In genomic region chr11:45449036-45449601, GRCh38 we compare ENCODE assay signal across 25 cellular contexts.
"Had no signal": no experiment of that assay in that cellular context is flagged by ENCODE, and none has a peak within 500 bp of the region (broad histone marks: within the 10 kb centered on the region; RNA-seq: fewer than 3 reads in every experiment).

No MANE protein-coding gene starts in this region.

- H3K27me3 Mint-ChIP-seq: activated naive CD8-positive, alpha-beta T cell; stimulated activated naive CD8-positive, alpha-beta T cell treated with anti-CD3 and anti-CD28 coated beads, Interleukin-15, amount 100 ng/mL, for 72 hours had no signal

- H3K27ac ChIP-seq: adrenal gland, coronary artery, esophagus squamous epithelium, heart left ventricle, lower lobe of right lung, pancreas, thoracic aorta, upper lobe of left lung had no signal

- H3K4me1 Mint-ChIP-seq: activated B cell treated with CpG ODN at 0.5 μM for 24 hours; activated CD4-positive, alpha-beta T cell treated with anti-CD3 and anti-CD28 coated beads for 36 hours; endodermal cell; naive thymus-derived CD4-positive, alpha-beta T cell; stimulated activated naive CD8-positive, alpha-beta T cell treated with anti-CD3 and anti-CD28 coated beads, Interleukin-15, amount 100 ng/mL, for 72 hours had no signal

- H3K27ac Mint-ChIP-seq: activated B cell treated with CpG ODN at 0.5 μM for 24 hours; activated CD4-positive, alpha-beta T cell treated with anti-CD3 and anti-CD28 coated beads for 36 hours; activated naive CD8-positive, alpha-beta T cell; activated T-helper 2 cell treated with anti-CD3 and anti-CD28 coated beads, Interferon-gamma antibody, Interleukin-2, Interleukin-4, amounts not matched to agents 10 μg/mL and 5 μg/mL and 100 μg/mL, durations not matched to agents 14 hours and 24 hours and 36 hours; endodermal cell; naive thymus-derived CD4-positive, alpha-beta T cell; stimulated activated naive CD8-positive, alpha-beta T cell treated with anti-CD3 and anti-CD28 coated beads, Interleukin-15, amount 100 ng/mL, for 72 hours had no signal

- H3K27me3 ChIP-seq: adrenal gland, pancreas, upper lobe of left lung had no signal

- DNase-seq: activated B cell treated with CpG ODN at 0.5 μM for 24 hours; activated CD4-positive, alpha-beta T cell treated with anti-CD3 and anti-CD28 coated beads for 36 hours; activated CD4-positive, alpha-beta T cell treated with anti-CD3 and anti-CD28 coated beads, Interleukin-2, amount 50 U/mL, for 4 hours; activated CD8-positive, alpha-beta memory T cell treated with anti-CD3 and anti-CD28 coated beads, Interleukin-2, amount 50 U/mL, for 48 hours; activated naive CD4-positive, alpha-beta T cell; activated T-cell treated with anti-CD3 and anti-CD28 coated beads, Interleukin-2, amount 50 U/mL, for 4 hours; adrenal gland; endodermal cell; esophagus squamous epithelium; heart left ventricle; left colon; lower lobe of right lung; mesendoderm; naive thymus-derived CD4-positive, alpha-beta T cell; pancreas; right cardiac atrium; stimulated activated CD4-positive, alpha-beta T cell treated with anti-CD3 and anti-CD28 coated beads, Interleukin-12 subunit alpha, Interleukin-12 subunit beta, amount 100 ng/mL, for 4 hours; stimulated activated CD4-positive, alpha-beta T cell treated with anti-CD3 and anti-CD28 coated beads, Interleukin-1b, Interleukin-23, amount 100 ng/mL, for 48 hours; stimulated activated naive CD8-positive, alpha-beta T cell treated with anti-CD3 and anti-CD28 coated beads, Interleukin-15, amount 100 ng/mL, for 72 hours; T-helper 9 cell; upper lobe of left lung had no signal

- H3K36me3 ChIP-seq: adrenal gland, esophagus squamous epithelium, heart left ventricle, lower lobe of right lung, pancreas, thoracic aorta, upper lobe of left lung had no signal

- H3K4me1 ChIP-seq: lower lobe of right lung, pancreas, upper lobe of left lung had no signal

- H3K4me3 Mint-ChIP-seq: activated B cell treated with CpG ODN at 0.5 μM for 24 hours; activated CD4-positive, alpha-beta T cell treated with anti-CD3 and anti-CD28 coated beads for 36 hours; activated naive CD8-positive, alpha-beta T cell; activated T-cell treated with anti-CD3 and anti-CD28 coated beads, Interleukin-2, amount 50 U/mL, for 4 hours; endodermal cell; naive thymus-derived CD4-positive, alpha-beta T cell; stimulated activated naive CD8-positive, alpha-beta T cell treated with anti-CD3 and anti-CD28 coated beads, Interleukin-15, amount 100 ng/mL, for 72 hours had no signal

- H3K36me3 Mint-ChIP-seq: activated naive CD8-positive, alpha-beta T cell; naive thymus-derived CD4-positive, alpha-beta T cell had no signal

- H3K4me3 ChIP-seq: adrenal gland, coronary artery, esophagus squamous epithelium, heart left ventricle, lower lobe of right lung, pancreas, thoracic aorta, upper lobe of left lung had no signal

- ATAC-seq: activated CD4-positive, alpha-beta T cell treated with anti-CD3 and anti-CD28 coated beads for 36 hours; activated T-cell treated with anti-CD3 and anti-CD28 coated beads, Interleukin-2, amount 50 U/mL, for 4 hours; heart left ventricle; left colon; lower lobe of right lung; naive thymus-derived CD4-positive, alpha-beta T cell; pancreas; right cardiac atrium; stimulated activated naive CD8-positive, alpha-beta T cell treated with anti-CD3 and anti-CD28 coated beads, Interleukin-15, amount 100 ng/mL, for 72 hours had no signal

- H3K9me3 Mint-ChIP-seq: activated B cell treated with CpG ODN at 0.5 μM for 24 hours; activated T-cell treated with anti-CD3 and anti-CD28 coated beads, Interleukin-2, amount 50 U/mL, for 4 hours; activated T-helper 2 cell treated with anti-CD3 and anti-CD28 coated beads, Interferon-gamma antibody, Interleukin-2, Interleukin-4, amounts not matched to agents 10 μg/mL and 5 μg/mL and 100 μg/mL, durations not matched to agents 14 hours and 24 hours and 36 hours; endodermal cell; naive thymus-derived CD4-positive, alpha-beta T cell; stimulated activated naive CD8-positive, alpha-beta T cell treated with anti-CD3 and anti-CD28 coated beads, Interleukin-15, amount 100 ng/mL, for 72 hours had no signal
